In genomic region chr9:134592018-134592818, GRCh38 we compare ENCODE assay signal across 11 cellular contexts. TPM values are rescaled to one million over a fixed set of nuclear protein-coding genes. Genes with fewer than 3 reads are reported as not detected.
DNase-seq lines count a peak whose midpoint lies in the region; ATAC-seq and TF ChIP-seq lines count a peak whose summit lies in the region.
"Had no signal": no experiment of that assay in that cellular context is flagged by ENCODE, and none has a peak within 500 bp of the region (broad histone marks: within the 10 kb centered on the region; RNA-seq: fewer than 3 reads in every experiment).

No MANE protein-coding gene starts in this region.

- H3K27ac ChIP-seq in endodermal cell (ENCODE audit: low read depth, low read length): peak overlapping the region; percentile 32
- H3K27ac ChIP-seq: BLaER1 treated with 17β-estradiol and CSF1 and Interleukin-3, amounts not matched to agents 10 nM and 100 nM had no signal

- H3K9me3 Mint-ChIP-seq in endodermal cell: peaks cover 1% of the 10 kb centered on the region
- H3K9me3 Mint-ChIP-seq: natural killer cell had no signal

- intact Hi-C loops in Right ventricle myocardium inferior (cut with DNase I) (no loop called here), cardiac septum (cut with DNase I) (loop anchor here (5.0 kb wide), 1 partner anchor 45 kb away; no protein-coding TSS in a partner anchor), mucosa of descending colon (cut with DNase I, micrococcal nuclease) (no loop called here)

- no peak for TF ChIP-seq CTCF in endodermal cell (conservative IDR thresholded peaks at IDR 0.05)
- TF ChIP-seq CTCF in mucosa of descending colon (IDR thresholded peaks at IDR 0.05): no peak

- H3K27me3 Mint-ChIP-seq in endodermal cell (ENCODE audit: insufficient read depth): no peaks in the 10 kb centered on the region

- peak overlapping the region; percentile 98 for H3K27ac Mint-ChIP-seq in endodermal cell
- H3K27ac Mint-ChIP-seq: natural killer cell had no signal

- 90 to 91% methylated on average over 24 to 34 of the region's 34 CpGs for WGBS in endodermal cell (ENCODE audit: insufficient coverage in 1 of 2, insufficient read length in 1 of 2), 2 experiments

- H3K36me3 ChIP-seq in endodermal cell (ENCODE audit: control insufficient read depth, insufficient read depth, low read length) (no peaks in the 10 kb centered on the region), mucosa of descending colon (ENCODE audit: low read depth) (no peaks in the 10 kb centered on the region)
- H3K36me3 ChIP-seq: BLaER1 treated with 17β-estradiol and CSF1 and Interleukin-3, amounts not matched to agents 10 nM and 100 nM had no signal

- ATAC-seq in Right ventricle myocardium inferior: peak; percentile 80
- peak; percentile 32 for ATAC-seq in mucosa of descending colon
- no peak for ATAC-seq in GM19467 (IDR thresholded peaks at IDR 0.05; ENCODE audit: unreplicated experiment)
- no peak for ATAC-seq in HG02678 (IDR thresholded peaks at IDR 0.05; ENCODE audit: unreplicated experiment)
- ATAC-seq: natural killer cell had no signal

- H3K4me1 Mint-ChIP-seq in endodermal cell: peaks cover 27% of the 10 kb centered on the region
- H3K4me1 Mint-ChIP-seq: natural killer cell had no signal

- H3K4me3 Mint-ChIP-seq in endodermal cell: no peak overlapping the region
- H3K4me3 Mint-ChIP-seq: natural killer cell had no signal

- DNase-seq in Right ventricle myocardium inferior (ENCODE audit: missing footprints): peak; percentile 73
- DNase-seq in cardiac septum (ENCODE audit: low spot score): no peak
- DNase-seq in endodermal cell: peak; percentile 49
- no peak for DNase-seq in mucosa of descending colon
- no peak for DNase-seq in NOMO-1 treated with DMSO at 0.1 percent for 48 hours (lab: John Stamatoyannopoulos, UW; ENCODE audit: unreplicated experiment)
- DNase-seq in NCI-H2171 (lab: John Stamatoyannopoulos, UW): no peak
- DNase-seq: natural killer cell, SIG-M5 had no signal

- H3K9me3 ChIP-seq in endodermal cell (ENCODE audit: control insufficient read depth, low read length): no peaks in the 10 kb centered on the region
- no peaks in the 10 kb centered on the region for H3K9me3 ChIP-seq in mucosa of descending colon

- no peaks in the 10 kb centered on the region for H3K27me3 ChIP-seq in endodermal cell (ENCODE audit: control insufficient read depth, insufficient read depth, low read length, poor library complexity, severe bottlenecking)
- H3K27me3 ChIP-seq: BLaER1 treated with 17β-estradiol and CSF1 and Interleukin-3, amounts not matched to agents 10 nM and 100 nM had no signal

- H3K4me1 ChIP-seq in endodermal cell (ENCODE audit: control insufficient read depth, insufficient read depth, low read length) (peaks cover 10% of the 10 kb centered on the region), mucosa of descending colon (ENCODE audit: low read depth) (no peaks in the 10 kb centered on the region)

- no peak overlapping the region for H3K4me3 ChIP-seq in endodermal cell (ENCODE audit: low read length)
- H3K4me3 ChIP-seq in mucosa of descending colon: no peak overlapping the region
- H3K4me3 ChIP-seq: BLaER1 treated with 17β-estradiol and CSF1 and Interleukin-3, amounts not matched to agents 10 nM and 100 nM had no signal

- no peak overlapping the region for H3K9ac ChIP-seq in endodermal cell (ENCODE audit: extremely low read depth, low read length, poor library complexity, severe bottlenecking)
- H3K9ac ChIP-seq: BLaER1 treated with 17β-estradiol and CSF1 and Interleukin-3, amounts not matched to agents 10 nM and 100 nM had no signal

- H3K36me3 Mint-ChIP-seq in endodermal cell (ENCODE audit: low read depth): no peaks in the 10 kb centered on the region
- H3K36me3 Mint-ChIP-seq: natural killer cell had no signal

RNA-seq across cellular contexts. Expression of gene COL5A1, which starts 49.4 kb away (rescaled TPM):
- 18.7 TPM for total RNA-seq in Right ventricle myocardium inferior
- 21.6 TPM for total RNA-seq in cardiac septum
- 10 to 100 TPM; 65.3 to 76.6 TPM for total RNA-seq in endodermal cell
- 47.5 TPM for polyA plus RNA-seq in endodermal cell (2013, experiment 1 of 2)
- polyA plus RNA-seq in endodermal cell (2013, experiment 2 of 2): 53.7 TPM
- total RNA-seq in mucosa of descending colon: 10 to 100 TPM in 2 of 3 donors, 1 to 10 TPM in 1; 8.6 to 62.3 (median 22.2) TPM

Comparison
In these comparisons a context has a peak if more than half of its experiments do, and no peak if none do; other contexts are left out.
1. DNase-seq: peak in Right ventricle myocardium inferior (single experiment) and endodermal cell (single experiment); none in cardiac septum (single experiment), mucosa of descending colon (0 of 3), NOMO-1 treated with DMSO at 0.1 percent for 48 hours (single experiment) and NCI-H2171 (single experiment).
2. ATAC-seq: peak in Right ventricle myocardium inferior (single experiment) and mucosa of descending colon (single experiment); none in GM19467 (single experiment) and HG02678 (single experiment).